ENCODE assay signal across 31 cellular contexts in the genomic region with DNA sequence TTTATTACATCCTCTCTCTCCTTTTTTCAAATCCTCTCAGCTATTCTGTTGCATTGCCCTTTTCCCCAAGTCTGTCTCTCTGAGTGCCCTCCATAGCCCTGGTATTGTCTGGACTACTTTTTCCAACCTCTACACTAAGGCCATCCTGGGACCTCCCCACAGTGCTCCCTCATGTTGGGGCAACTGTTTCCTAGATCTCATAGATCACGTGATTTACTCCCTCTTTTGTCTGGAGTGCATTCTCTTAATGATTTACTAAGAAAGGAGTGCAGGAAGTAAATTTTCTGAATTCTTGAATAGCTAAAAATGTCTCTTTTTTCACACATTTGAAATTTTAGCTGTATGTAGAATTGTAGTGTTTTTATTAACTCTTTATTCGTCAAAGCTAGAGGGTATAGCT.
DNase-seq lines count a peak whose midpoint lies in the region; ATAC-seq, FAIRE-seq and TF ChIP-seq lines count a peak whose summit lies in the region.
"Had no signal": no experiment of that assay in that cellular context is flagged by ENCODE, and none has a peak within 500 bp of the region (broad histone marks: within the 10 kb centered on the region; RNA-seq: fewer than 3 reads in every experiment).

No MANE protein-coding gene starts in this region.

- ATAC-seq in HepG2 (no peak), right lobe of liver (no peak), K562 (no peak)
- ATAC-seq: A549; CD8-positive, alpha-beta T cell had no signal

- TF ChIP-seq EP300 in HepG2 (IDR thresholded peaks at IDR 0.05; ENCODE audit: low read depth in 2 of 2, low read length in 2 of 2) (no peak), HepG2 (CRISPR knock-in tag; IDR thresholded peaks at IDR 0.05; ENCODE audit: borderline replicate concordance) (no peak), K562 (IDR thresholded peaks at IDR 0.05; ENCODE audit: low read length) (no peak)

- intact Hi-C loops in HepG2 (cut with micrococcal nuclease; ENCODE audit: unreplicated experiment) = no loop called here
- intact Hi-C loops in right lobe of liver (cut with DNase I) = no loop called here
- intact Hi-C loops in K562 (cut with micrococcal nuclease) = loop anchor here (10.0 kb wide), 1 partner anchor 271 kb away; no protein-coding TSS in a partner anchor

- CTCF ChIA-PET in HepG2 (lab: Yijun Ruan, JAX; ENCODE audit: low intra/inter-chr PET ratio, low total read pairs) (no interaction called here), K562 (lab: Yijun Ruan, JAX; ENCODE audit: low intra/inter-chr PET ratio) (no interaction called here)

- no peaks in the 10 kb centered on the region for H3K79me2 ChIP-seq in HepG2 (ENCODE audit: insufficient read depth, low read length)
- no peaks in the 10 kb centered on the region for H3K79me2 ChIP-seq in K562 (ENCODE audit: control insufficient read depth, insufficient read depth, low read length)

- H3K4me2 ChIP-seq in HepG2 (ENCODE audit: low read depth, low read length) (no peak overlapping the region), K562 (ENCODE audit: insufficient read depth, low read length) (no peak overlapping the region)
- H3K4me2 ChIP-seq: A549; BLaER1; BLaER1 treated with 17β-estradiol and CSF1 and Interleukin-3, amounts not matched to agents 10 nM and 100 nM had no signal

- H3K9me1 ChIP-seq in K562 (ENCODE audit: control insufficient read depth, insufficient read depth, low read length) = no peaks in the 10 kb centered on the region

- TF ChIP-seq POLR2A in HepG2 (IDR thresholded peaks at IDR 0.05; ENCODE audit: insufficient read depth in 1 of 2, low read depth in 2 of 2, low read length in 2 of 2) (no peak), right lobe of liver (IDR thresholded peaks at IDR 0.05) (no peak), K562 (conservative IDR thresholded peaks at IDR 0.05) (no peak)

- H3K4me3 ChIP-seq in HepG2 (replicated peaks in 1 of 3; ENCODE audit: insufficient read depth in 1 of 3, low read depth in 2 of 3, low read length in 3 of 3) (no peak overlapping the region), right lobe of liver (no peak overlapping the region), K562 (no peak overlapping the region)
- H3K4me3 ChIP-seq: A549; BLaER1; BLaER1 treated with 17β-estradiol and CSF1 and Interleukin-3, amounts not matched to agents 10 nM and 100 nM had no signal

- in situ Hi-C loops in HepG2 (cut with HindIII; ENCODE audit: extremely low pct_ligation_motif_present, low pct_unique_long_range_greater_than_20kb) = no loop called here
- in situ Hi-C loops in K562 (cut with MboI) = loop anchor here (25.0 kb wide), 1 partner anchor 724 kb away; a partner anchor contains a TSS

- POLR2A ChIA-PET in HepG2 (lab: Yijun Ruan, JAX) = no interaction called here
- POLR2A ChIA-PET in K562 (lab: Yijun Ruan, JAX) = interaction anchor here (1.7 kb wide), 1 partner anchor 146 kb away, joined by 4 read pairs; no protein-coding TSS in a partner anchor

- no peak overlapping the region for H3K9ac ChIP-seq in HepG2 (ENCODE audit: insufficient read depth, low read depth, low read length)
- H3K9ac ChIP-seq in K562 (ENCODE audit: insufficient read depth in 1 of 2, low read depth in 2 of 2, low read length in 2 of 2) = no peak overlapping the region
- H3K9ac ChIP-seq: BLaER1; BLaER1 treated with 17β-estradiol and CSF1 and Interleukin-3, amounts not matched to agents 10 nM and 100 nM had no signal

- 0% methylated on average over 2 of the region's 2 CpGs for WGBS in HepG2 (ENCODE audit: low lambda C conversion rate)
- WGBS in right lobe of liver (ENCODE audit: insufficient coverage, low coverage, low lambda C conversion rate, missing lambda C conversion rate) = 24% methylated on average over 2 of the region's 2 CpGs
- WGBS in K562 (ENCODE audit: insufficient coverage, low coverage, missing lambda C conversion rate) = 0% methylated on average over 2 of the region's 2 CpGs

- H2AFZ ChIP-seq in HepG2 (ENCODE audit: low read length) (no peak overlapping the region), K562 (ENCODE audit: low read depth, low read length) (no peak overlapping the region)

- no peak for DNase-seq in HepG2 (ENCODE audit: low spot score)
- DNase-seq in right lobe of liver = no peak
- no peak for DNase-seq in K562 (ENCODE audit: extremely low read depth in 1 of 4, low spot score in 3 of 4)
- DNase-seq in NCI-H524 (lab: John Stamatoyannopoulos, UW) = no peak
- DNase-seq: 8988T; ACHN; AML-193; BE2C; C1 segment of cervical spinal cord; Caco-2; Calu3; CD4-positive, alpha-beta memory T cell; CD4-positive, alpha-beta T cell; CD4-positive, CD25-positive, alpha-beta regulatory T cell; CD8-positive, alpha-beta memory T cell; CD8-positive, alpha-beta T cell; COR-L47; DMS 273 treated with DMSO at 0.1 percent for 48 hours; DMS153; DMS53; DMS79; DMS79 treated with DMSO at 0.1 percent for 48 hours; DND-41; EL had no signal

- H4K20me1 ChIP-seq in HepG2 (ENCODE audit: insufficient read depth, low read length) (no peaks in the 10 kb centered on the region), K562 (replicated peaks; ENCODE audit: control insufficient read depth, insufficient read depth, low read length) (no peaks in the 10 kb centered on the region)
- H4K20me1 ChIP-seq: BLaER1; BLaER1 treated with 17β-estradiol and CSF1 and Interleukin-3, amounts not matched to agents 10 nM and 100 nM had no signal

- H3K36me3 ChIP-seq in HepG2 (replicated peaks in 1 of 2; ENCODE audit: control insufficient read depth in 1 of 2, insufficient read depth in 2 of 2, low read length in 2 of 2) = no peaks in the 10 kb centered on the region
- no peaks in the 10 kb centered on the region for H3K36me3 ChIP-seq in right lobe of liver
- no peaks in the 10 kb centered on the region for H3K36me3 ChIP-seq in K562 (ENCODE audit: control insufficient read depth, insufficient read depth, low read length)
- H3K36me3 ChIP-seq: BE2C; BLaER1; BLaER1 treated with 17β-estradiol and CSF1 and Interleukin-3, amounts not matched to agents 10 nM and 100 nM had no signal

- no peak for TF ChIP-seq CTCF in HepG2 (CRISPR knock-in tag; IDR thresholded peaks at IDR 0.05)
- TF ChIP-seq CTCF in right lobe of liver (IDR thresholded peaks at IDR 0.05) = no peak
- no peak for TF ChIP-seq CTCF in K562 (IDR thresholded peaks at IDR 0.05 in 2 of 3, conservative IDR thresholded peaks at IDR 0.05 in 1 of 3; ENCODE audit: insufficient read depth in 2 of 3, low read depth in 1 of 3, low read length in 3 of 3)

- peaks cover 1 to 18% of the 10 kb centered on the region in 2 experiments; a peak in 3 of 5 replicates for H3K27me3 ChIP-seq in HepG2 (ENCODE audit: control insufficient read depth in 1 of 2, insufficient read depth in 2 of 2, low read length in 2 of 2)
- no peaks in the 10 kb centered on the region for H3K27me3 ChIP-seq in right lobe of liver
- H3K27me3 ChIP-seq in K562 (ENCODE audit: control insufficient read depth in 2 of 2, insufficient read depth in 2 of 2, low read length in 2 of 2) = peaks cover 9 to 20% of the 10 kb centered on the region in 2 experiments; a peak in 4 of 5 replicates
- H3K27me3 ChIP-seq: BE2C; BLaER1; BLaER1 treated with 17β-estradiol and CSF1 and Interleukin-3, amounts not matched to agents 10 nM and 100 nM had no signal

- TF ChIP-seq RAD21 in HepG2 (CRISPR knock-in tag; IDR thresholded peaks at IDR 0.05) = no peak
- TF ChIP-seq RAD21 in K562 (CRISPR knock-in tag; conservative IDR thresholded peaks at IDR 0.05 in 1 of 2, IDR thresholded peaks at IDR 0.05 in 1 of 2) = no peak

- H3K9me3 ChIP-seq in HepG2 (ENCODE audit: low read length) (no peaks in the 10 kb centered on the region), right lobe of liver (no peaks in the 10 kb centered on the region), K562 (replicated peaks; ENCODE audit: control insufficient read depth, insufficient read depth, low read depth, low read length) (no peaks in the 10 kb centered on the region)
- H3K9me3 ChIP-seq: BE2C had no signal

- FAIRE-seq in HepG2 (lab: Jason Lieb, UNC) (no peak), K562 (lab: Jason Lieb, UNC) (no peak)
- FAIRE-seq: A204.1, A549, D721Med had no signal

- no TSS peak for BruUV-seq in HepG2 (replicated peaks; lab: Mats Ljungman, UMichigan)
- no TSS peak for BruUV-seq in K562 (replicated peaks; lab: Mats Ljungman, UMichigan)

- H3K27ac ChIP-seq in HepG2 (ENCODE audit: extremely low read length, insufficient read depth, low read length) (no peak overlapping the region), right lobe of liver (no peak overlapping the region), K562 (ENCODE audit: extremely low read depth, low read depth, low read length) (no peak overlapping the region)
- H3K27ac ChIP-seq: 22Rv1; A549; BLaER1; BLaER1 treated with 17β-estradiol and CSF1 and Interleukin-3, amounts not matched to agents 10 nM and 100 nM; C4-2B had no signal

- no peaks in the 10 kb centered on the region for H3K4me1 ChIP-seq in HepG2 (ENCODE audit: insufficient read depth, low read length)
- no peaks in the 10 kb centered on the region for H3K4me1 ChIP-seq in right lobe of liver
- no peaks in the 10 kb centered on the region for H3K4me1 ChIP-seq in K562 (replicated peaks in 1 of 2; ENCODE audit: control insufficient read depth in 2 of 2, insufficient read depth in 2 of 2, low read length in 2 of 2)
- H3K4me1 ChIP-seq: A549; BLaER1; BLaER1 treated with 17β-estradiol and CSF1 and Interleukin-3, amounts not matched to agents 10 nM and 100 nM; Caco-2 had no signal

TF ChIP-seq in HepG2, 621 proteins besides CTCF, POLR2A, EP300 and RAD21:
- TF ChIP-seq RAD51 (IDR thresholded peaks at IDR 0.05; ENCODE audit: borderline replicate concordance) (peak; percentile 59; the same call in 1 of the 2 replicates), SYNCRIP (IDR thresholded peaks at IDR 0.05; ENCODE audit: insufficient read depth, low read depth, low read length) (no peak)

TF ChIP-seq in K562, 482 proteins besides CTCF, POLR2A, EP300 and RAD21 (continues in another document):
- TF ChIP-seq RAD51 (IDR thresholded peaks at IDR 0.05; ENCODE audit: borderline replicate concordance, low read depth) (peak; percentile 32; the same call in 1 of the 2 replicates), CBX8 (IDR thresholded peaks at IDR 0.05; ENCODE audit: borderline replicate concordance, extremely low read depth, low read depth, low read length, poor library complexity, severe bottlenecking) (no peak), PML (IDR thresholded peaks at IDR 0.05; ENCODE audit: low read length) (no peak)
